1 cellular context compared by ENCODE assay signal in genomic region chr5:4698596-4698995, GRCh38.
TF ChIP-seq lines count a peak whose summit lies in the region.

No MANE protein-coding gene starts in this region.

TF ChIP-seq in HEK293, 187 proteins besides CTCF, POLR2A, EP300 and RAD21 (continued from another document):
- TF ChIP-seq ZNF324 (tag by site-specific recombination; IDR thresholded peaks at IDR 0.05) (no peak), EGR2 (tag by site-specific recombination; IDR thresholded peaks at IDR 0.05; ENCODE audit: low read depth) (no peak), ZNF518A (tag by site-specific recombination; conservative IDR thresholded peaks at IDR 0.05; ENCODE audit: low read depth) (no peak), ZNF623 (tag by site-specific recombination; IDR thresholded peaks at IDR 0.05) (no peak), ZNF513 (tag by site-specific recombination; IDR thresholded peaks at IDR 0.05) (no peak), SETDB1 (IDR thresholded peaks at IDR 0.05; ENCODE audit: insufficient read length, low read length) (peak; percentile 14), ZNF302 (tag by site-specific recombination; IDR thresholded peaks at IDR 0.05; ENCODE audit: low read depth) (no peak), ZNF114 (tag by site-specific recombination; IDR thresholded peaks at IDR 0.05) (no peak), ZNF112 (tag by site-specific recombination; IDR thresholded peaks at IDR 0.05) (no peak), ZNF423 (tag by site-specific recombination; IDR thresholded peaks at IDR 0.05) (no peak), ZNF391 (tag by site-specific recombination; IDR thresholded peaks at IDR 0.05; ENCODE audit: borderline replicate concordance, low read depth) (no peak), ZNF146 (tag by site-specific recombination; IDR thresholded peaks at IDR 0.05) (peak; percentile 97)
